Comparison of ENCODE assay signal across 8 cellular contexts in the genomic region with DNA sequence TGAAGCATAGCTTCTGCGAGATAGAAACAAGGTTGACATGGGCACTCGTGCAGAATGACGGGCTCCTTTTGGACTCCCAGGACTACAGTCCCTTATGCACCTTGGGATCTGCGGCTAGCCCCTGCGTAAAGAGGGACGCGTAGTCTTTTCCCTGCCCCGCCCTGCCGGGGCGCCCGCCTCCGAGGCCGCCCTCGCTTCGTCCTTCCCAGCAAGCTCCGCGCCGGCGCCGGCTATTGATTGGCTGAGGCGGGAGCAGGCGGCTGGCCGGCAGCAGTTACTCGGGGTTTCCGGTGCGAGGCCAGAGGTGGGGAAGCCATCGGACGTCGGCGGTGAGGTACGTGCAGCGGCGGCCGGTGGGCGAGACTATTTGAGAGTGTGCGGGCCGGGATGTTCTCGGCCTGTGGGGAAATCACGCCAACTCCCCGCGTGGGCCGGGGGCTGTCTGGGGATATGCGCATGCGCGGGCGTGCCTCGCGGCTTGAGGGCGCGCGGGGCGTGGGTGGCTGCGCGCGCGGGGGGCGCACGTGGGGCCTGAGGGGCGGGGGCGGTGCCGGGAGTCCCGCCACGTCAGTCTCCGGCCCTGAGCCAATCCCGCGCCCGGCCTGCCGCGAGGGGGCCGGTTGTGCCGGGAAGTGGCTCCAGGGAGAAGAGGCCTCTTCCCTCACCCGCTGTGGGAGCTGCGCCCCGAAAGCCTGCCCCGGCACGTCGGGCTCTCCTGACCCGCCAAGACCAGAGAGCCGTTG. TPM values are rescaled to one million over a fixed set of nuclear protein-coding genes. Genes with fewer than 3 reads are reported as not detected.
A peak's percentile ranks its signal among the peaks of the same experiment; 100 is the strongest.
DNase-seq lines count a peak whose midpoint lies in the region; ATAC-seq and TF ChIP-seq lines count a peak whose summit lies in the region.

A gene (plus strand): TSS at position 233 of the 743 bp plus-strand sequence. CDS start 671 bp downstream, outside the sequence.

- peak; percentile 95 for DNase-seq in NCI-H2196 (lab: John Stamatoyannopoulos, UW; ENCODE audit: unreplicated experiment)
- DNase-seq in WERI-Rb-1 = peak; percentile 96
- DNase-seq in breast epithelium (ENCODE audit: low spot score in 2 of 2) = peak; percentile 91 to 92
- DNase-seq in iPS-NIHi7 (ENCODE audit: extremely low spot score) = peak; percentile 99
- DNase-seq in smooth muscle cell of the brain vasculature (ENCODE audit: low read depth, low spot score) = peak; percentile 82

- H3K9me3 ChIP-seq in WERI-Rb-1 (ENCODE audit: severe bottlenecking) = no peaks in the 10 kb centered on the region
- no peaks in the 10 kb centered on the region for H3K9me3 ChIP-seq in breast epithelium

- H3K4me3 ChIP-seq in ACC112 (ENCODE audit: low read depth, low read length) (peak within 1 kb of the TSS; percentile 90), WERI-Rb-1 (ENCODE audit: low read depth, low read length) (peak within 1 kb of the TSS; percentile 82), breast epithelium (peak within 1 kb of the TSS; percentile 62 to 76 (median 71))

- H3K27ac ChIP-seq in ACC112 (ENCODE audit: low read depth, low read length) = peak within 1 kb of the TSS; percentile 91
- peak within 1 kb of the TSS; percentile 93 for H3K27ac ChIP-seq in WERI-Rb-1
- peak within 1 kb of the TSS; percentile 91 to 98 for H3K27ac ChIP-seq in breast epithelium

- H3K36me3 ChIP-seq in ACC112 (ENCODE audit: insufficient read depth, low read length) (peaks cover 8% of the 10 kb centered on the region), WERI-Rb-1 (peaks cover 47% of the 10 kb centered on the region), breast epithelium (no peaks in the 10 kb centered on the region)

- peaks cover 25% of the 10 kb centered on the region for H3K4me1 ChIP-seq in ACC112 (ENCODE audit: control insufficient read depth, insufficient read depth, low read length, unreplicated experiment)
- H3K4me1 ChIP-seq in breast epithelium = peaks cover 0 to 21% of the 10 kb centered on the region in 2 donors

- H3K79me2 ChIP-seq in ACC112 (ENCODE audit: control insufficient read depth, insufficient read depth, low read length, unreplicated experiment) = peaks cover 41% of the 10 kb centered on the region

- H3K27me3 ChIP-seq in ACC112 (ENCODE audit: insufficient read depth, low read length) (no peaks in the 10 kb centered on the region), WERI-Rb-1 (ENCODE audit: insufficient read depth, low read depth, severe bottlenecking) (no peaks in the 10 kb centered on the region), breast epithelium (no peaks in the 10 kb centered on the region)

- no peak for TF ChIP-seq POLR2A in breast epithelium (IDR thresholded peaks at IDR 0.05)

- ATAC-seq in GM18868 (IDR thresholded peaks at IDR 0.05; ENCODE audit: unreplicated experiment) = peak; percentile 88
- peak; percentile 75 for ATAC-seq in HG03103 (IDR thresholded peaks at IDR 0.05; ENCODE audit: low read depth, unreplicated experiment)

- peak within 1 kb of the TSS; percentile 98 for H2AFZ ChIP-seq in ACC112 (ENCODE audit: low read length, unreplicated experiment)

- intact Hi-C loops in breast epithelium (cut with DNase I; ENCODE audit: low total_unique reads) = no loop called here

- TF ChIP-seq CTCF in WERI-Rb-1 (IDR thresholded peaks at IDR 0.05; ENCODE audit: low read depth, low read length) (no peak), breast epithelium (IDR thresholded peaks at IDR 0.05) (peak in 2 of 3 donors; percentile 12 to 27)

RNA-seq across cellular contexts. Expression of the gene that starts here (rescaled TPM):
- total RNA-seq in breast epithelium = 10 to 100 TPM; 38.7 to 51.8 (median 45.8) TPM

Comparison
In these comparisons a context has a peak if more than half of its experiments do, and no peak if none do; other contexts are left out.
1. Peak in every context shown above with its lines: DNase-seq, ATAC-seq, H3K4me3 ChIP-seq and H3K27ac ChIP-seq.